8 cellular contexts compared by ENCODE assay signal in genomic region chr21:34889537-34890257, GRCh38.
A peak's percentile ranks its signal among the peaks of the same experiment; 100 is the strongest.
DNase-seq lines count a peak whose midpoint lies in the region; ATAC-seq and TF ChIP-seq lines count a peak whose summit lies in the region.

No MANE protein-coding gene starts in this region.

- peaks cover 50% of the 10 kb centered on the region for H3K4me1 Mint-ChIP-seq in activated CD4-positive, alpha-beta T cell treated with anti-CD3 and anti-CD28 coated beads, Interleukin-2, amount 10 ng/mL, durations not matched to agents 7 days and 5 days

- H3K4me1 ChIP-seq in mesenchymal stem cell (ENCODE audit: control insufficient read depth, insufficient read depth, low read depth, low read length), result peaks cover 11% of the 10 kb centered on the region

- H3K4me3 Mint-ChIP-seq in activated CD4-positive, alpha-beta T cell treated with anti-CD3 and anti-CD28 coated beads, Interleukin-2, amount 10 ng/mL, durations not matched to agents 7 days and 5 days, result peak overlapping the region; percentile 84

- H3K18ac ChIP-seq in mesenchymal stem cell (ENCODE audit: low read depth in 1 of 2, low read length in 2 of 2), result peak overlapping the region; percentile 98 to 99

- under 1% methylated on average over 64 of the region's 91 CpGs for WGBS in mesenchymal stem cell

- peaks cover 0 to 4% of the 10 kb centered on the region in 2 experiments for H3K27me3 ChIP-seq in mesenchymal stem cell (ENCODE audit: control insufficient read depth in 1 of 2, insufficient read depth in 1 of 2, low read length in 2 of 2)

- H2AFZ ChIP-seq in mesenchymal stem cell (ENCODE audit: low read depth, low read length), result peak overlapping the region; percentile 0

- peak overlapping the region; percentile 96 for H2BK120ac ChIP-seq in mesenchymal stem cell (ENCODE audit: low read depth, low read length)

- peaks cover 2% of the 10 kb centered on the region for H3K79me1 ChIP-seq in mesenchymal stem cell (replicated peaks; ENCODE audit: low read length, poor library complexity, severe bottlenecking)

- H3K4me3 ChIP-seq in AG04449 (ENCODE audit: low read depth, low read length) (peak overlapping the region; percentile 83), mesenchymal stem cell (ENCODE audit: insufficient read depth in 1 of 2, low read depth in 1 of 2, low read length in 2 of 2) (peak overlapping the region; percentile 84 to 85)

- H2AK5ac ChIP-seq in mesenchymal stem cell (ENCODE audit: low read length, severe bottlenecking), result no peak overlapping the region

- H3K36me3 Mint-ChIP-seq in activated CD4-positive, alpha-beta T cell treated with anti-CD3 and anti-CD28 coated beads, Interleukin-2, amount 10 ng/mL, durations not matched to agents 7 days and 5 days (ENCODE audit: low read depth), result peaks cover 16% of the 10 kb centered on the region

- H2BK12ac ChIP-seq in mesenchymal stem cell (ENCODE audit: low read length in 2 of 2), result peak overlapping the region; percentile 81 to 97

- H2BK5ac ChIP-seq in mesenchymal stem cell (ENCODE audit: low read depth, low read length, poor library complexity, severe bottlenecking), result peak overlapping the region; percentile 93

- H3K14ac ChIP-seq in mesenchymal stem cell (ENCODE audit: low read length in 2 of 2), result peak overlapping the region; percentile 96 to 98

- H3K4me2 ChIP-seq in mesenchymal stem cell (ENCODE audit: low read length, poor library complexity, severe bottlenecking), result peak overlapping the region; percentile 99

- H3K9ac ChIP-seq in mesenchymal stem cell (ENCODE audit: low read length), result peak overlapping the region; percentile 100

- H3K4ac ChIP-seq in mesenchymal stem cell (ENCODE audit: low read depth in 1 of 2, low read length in 2 of 2), result peak overlapping the region; percentile 97 to 99

- ATAC-seq in GM18520 (IDR thresholded peaks at IDR 0.05; ENCODE audit: unreplicated experiment) (peak; percentile 39), HG03039 (IDR thresholded peaks at IDR 0.05; ENCODE audit: unreplicated experiment) (peak; percentile 37)

- no peak for DNase-seq in AG04449 (ENCODE audit: low read depth, low spot score)
- peak; percentile 67 for DNase-seq in NCI-H345 treated with DMSO at 0.1 percent for 48 hours (lab: John Stamatoyannopoulos, UW; ENCODE audit: unreplicated experiment)
- DNase-seq in activated CD4-positive, alpha-beta T cell treated with anti-CD3 and anti-CD28 coated beads, Interleukin-2, amount 10 ng/mL, durations not matched to agents 7 days and 5 days, result peak; percentile 63
- peak; percentile 81 for DNase-seq in ecto neural progenitor cell (ENCODE audit: low spot score)
- DNase-seq in mesenchymal stem cell, result peak; percentile 80
- DNase-seq in stimulated activated CD8-positive, alpha-beta memory T cell treated with anti-CD3 and anti-CD28 coated beads, Interleukin-15, amount 100 ng/mL, for 48 hours (ENCODE audit: low read depth in 2 of 2), result peak; percentile 74 to 77

- H3K27me3 Mint-ChIP-seq in activated CD4-positive, alpha-beta T cell treated with anti-CD3 and anti-CD28 coated beads, Interleukin-2, amount 10 ng/mL, durations not matched to agents 7 days and 5 days, result no peaks in the 10 kb centered on the region

- H3K9me3 Mint-ChIP-seq in activated CD4-positive, alpha-beta T cell treated with anti-CD3 and anti-CD28 coated beads, Interleukin-2, amount 10 ng/mL, durations not matched to agents 7 days and 5 days, result no peaks in the 10 kb centered on the region

- TF ChIP-seq CTCF in AG04449 (IDR thresholded peaks at IDR 0.05; ENCODE audit: insufficient read depth, low read length, missing control alignments), result peak; percentile 72

- no peaks in the 10 kb centered on the region for H3K9me3 ChIP-seq in mesenchymal stem cell (ENCODE audit: control insufficient read depth, low read length)

- peak overlapping the region; percentile 98 for H4K91ac ChIP-seq in mesenchymal stem cell (ENCODE audit: low read length)

- H2BK15ac ChIP-seq in mesenchymal stem cell (ENCODE audit: low read depth, poor library complexity, severe bottlenecking), result peak overlapping the region; percentile 93

- H4K8ac ChIP-seq in mesenchymal stem cell (ENCODE audit: low read length), result peak overlapping the region; percentile 91

- H3K27ac Mint-ChIP-seq in activated CD4-positive, alpha-beta T cell treated with anti-CD3 and anti-CD28 coated beads, Interleukin-2, amount 10 ng/mL, durations not matched to agents 7 days and 5 days, result peak overlapping the region; percentile 93

- peaks cover 0 to 14% of the 10 kb centered on the region in 2 experiments for H3K36me3 ChIP-seq in mesenchymal stem cell (ENCODE audit: control insufficient read depth in 1 of 2, insufficient read depth in 2 of 2, low read depth in 1 of 2, low read length in 2 of 2)

- peak overlapping the region; percentile 81 for H3K27ac ChIP-seq in mesenchymal stem cell (ENCODE audit: low read length, poor library complexity, severe bottlenecking)

- no peak overlapping the region for H3K23ac ChIP-seq in mesenchymal stem cell (ENCODE audit: low read length in 2 of 2)

- CTCF ChIA-PET in AG04449 (lab: Yijun Ruan, JAX), result interaction anchor here (0.6 to 3.1 kb wide), 33 partner anchors 13 to 1553 kb away, joined by 3 to 21 read pairs (median 4); no protein-coding TSS in a partner anchor
- CTCF ChIA-PET in activated CD4-positive, alpha-beta T cell treated with anti-CD3 and anti-CD28 coated beads, Interleukin-2, amount 10 ng/mL, durations not matched to agents 7 days and 5 days (lab: Charles Lee), result interaction anchor here (0.5 to 3.2 kb wide), 44 partner anchors 10 to 1600 kb away, joined by 3 to 27 read pairs (median 5); no protein-coding TSS in a partner anchor

- POLR2A ChIA-PET in AG04449 (lab: Yijun Ruan, JAX), result interaction anchor here (0.6 to 2.5 kb wide), 22 partner anchors 18 to 1048 kb away, joined by 3 to 13 read pairs (median 4); no protein-coding TSS in a partner anchor
- POLR2A ChIA-PET in activated CD4-positive, alpha-beta T cell treated with anti-CD3 and anti-CD28 coated beads, Interleukin-2, amount 10 ng/mL, durations not matched to agents 7 days and 5 days (lab: Charles Lee), result interaction anchor here (3.0 kb wide), 1 partner anchor 158 kb away, joined by 11 read pairs; no protein-coding TSS in a partner anchor
